8 cellular contexts compared by ENCODE assay signal in the genomic region with DNA sequence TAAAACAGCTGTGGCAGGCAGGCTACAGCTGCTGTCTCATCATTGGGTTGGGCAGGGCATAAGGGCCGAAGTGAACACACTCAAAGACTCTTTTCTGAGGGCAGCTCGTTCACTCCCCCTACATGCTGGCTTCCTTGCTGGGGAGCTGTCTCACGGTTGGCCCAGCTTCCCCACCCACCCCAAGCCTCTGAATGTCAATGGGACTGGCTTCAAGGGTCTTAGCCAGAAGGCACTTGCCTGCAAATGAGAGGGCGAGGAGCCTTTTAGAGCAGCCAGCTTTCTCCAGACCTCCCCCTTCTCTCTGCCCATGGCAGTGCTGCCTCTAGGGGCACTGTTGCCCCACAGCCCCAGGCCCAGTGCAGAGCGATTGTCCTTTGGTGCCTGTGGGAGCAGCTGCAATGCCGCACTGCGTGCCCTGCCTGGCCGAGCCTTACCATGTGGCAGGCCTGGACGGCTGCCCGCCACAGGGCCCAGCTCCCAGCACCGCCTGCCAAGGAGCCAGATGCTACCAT.
DNase-seq lines count a peak whose midpoint lies in the region; ATAC-seq and TF ChIP-seq lines count a peak whose summit lies in the region.

No MANE protein-coding gene starts in this region.

- no peaks in the 10 kb centered on the region for H3K27me3 ChIP-seq in esophagus muscularis mucosa

- POLR2A ChIA-PET in RWPE1 (lab: Yijun Ruan, JAX; ENCODE audit: low non-redundant PET) = no interaction called here

- no peaks in the 10 kb centered on the region for H3K9me3 ChIP-seq in esophagus muscularis mucosa

- no peak overlapping the region for H3K4me3 ChIP-seq in esophagus muscularis mucosa

- TF ChIP-seq CTCF in RWPE1 (conservative IDR thresholded peaks at IDR 0.05; ENCODE audit: low read depth) = peak; percentile 35; the same call in 1 of the 2 replicates
- peak in 2 of 3 experiments; percentile 34 to 49 for TF ChIP-seq CTCF in esophagus muscularis mucosa (IDR thresholded peaks at IDR 0.05)

- peak; percentile 40 for DNase-seq in ELR (ENCODE audit: low read depth)
- DNase-seq in RWPE1 (ENCODE audit: low spot score) = peak; percentile 26
- no peak for DNase-seq in esophagus muscularis mucosa (ENCODE audit: extremely low spot score)
- peak; percentile 98 for DNase-seq in myocyte (ENCODE audit: low read depth)
- no peak for DNase-seq in NOMO-1 (lab: John Stamatoyannopoulos, UW; ENCODE audit: unreplicated experiment in 2 of 2)

- no peak for TF ChIP-seq POLR2A in esophagus muscularis mucosa (IDR thresholded peaks at IDR 0.05; ENCODE audit: low read depth)

- ATAC-seq in HG02973 (IDR thresholded peaks at IDR 0.05; ENCODE audit: unreplicated experiment) = peak; percentile 50
- no peak for ATAC-seq in GM18520 (IDR thresholded peaks at IDR 0.05; ENCODE audit: unreplicated experiment)
- ATAC-seq in HG03095 (IDR thresholded peaks at IDR 0.05; ENCODE audit: unreplicated experiment) = no peak

- H3K27ac ChIP-seq in RWPE1 (no peak overlapping the region; the same call in 1 of the 2 replicates), esophagus muscularis mucosa (replicated peaks in 1 of 4) (peak overlapping the region; percentile 14 to 42 (median 24))

- no peak for TF ChIP-seq EP300 in esophagus muscularis mucosa (IDR thresholded peaks at IDR 0.05)

- CTCF ChIA-PET in RWPE1 (lab: Yijun Ruan, JAX) = interaction anchor here (0.5 to 1.1 kb wide), 6 partner anchors 15 to 270 kb away, joined by 3 to 4 read pairs (median 3); no protein-coding TSS in a partner anchor

- intact Hi-C loops in esophagus muscularis mucosa (cut with DNase I) = no loop called here

- H3K4me1 ChIP-seq in esophagus muscularis mucosa = peaks cover 11 to 17% (median 15%) of the 10 kb centered on the region in 4 donors

- peaks cover 0 to 9% (median 6%) of the 10 kb centered on the region in 4 donors for H3K36me3 ChIP-seq in esophagus muscularis mucosa

- 46% methylated on average over 8 of the region's 11 CpGs for WGBS in esophagus muscularis mucosa

Comparison
In these comparisons a context has a peak if more than half of its experiments do, and no peak if none do; other contexts are left out.
1. DNase-seq: peak in ELR (single experiment), RWPE1 (single experiment) and myocyte (single experiment); none in esophagus muscularis mucosa (single experiment) and NOMO-1 (0 of 2).